Comparison of ENCODE assay signal across 10 cellular contexts in the genomic region with DNA sequence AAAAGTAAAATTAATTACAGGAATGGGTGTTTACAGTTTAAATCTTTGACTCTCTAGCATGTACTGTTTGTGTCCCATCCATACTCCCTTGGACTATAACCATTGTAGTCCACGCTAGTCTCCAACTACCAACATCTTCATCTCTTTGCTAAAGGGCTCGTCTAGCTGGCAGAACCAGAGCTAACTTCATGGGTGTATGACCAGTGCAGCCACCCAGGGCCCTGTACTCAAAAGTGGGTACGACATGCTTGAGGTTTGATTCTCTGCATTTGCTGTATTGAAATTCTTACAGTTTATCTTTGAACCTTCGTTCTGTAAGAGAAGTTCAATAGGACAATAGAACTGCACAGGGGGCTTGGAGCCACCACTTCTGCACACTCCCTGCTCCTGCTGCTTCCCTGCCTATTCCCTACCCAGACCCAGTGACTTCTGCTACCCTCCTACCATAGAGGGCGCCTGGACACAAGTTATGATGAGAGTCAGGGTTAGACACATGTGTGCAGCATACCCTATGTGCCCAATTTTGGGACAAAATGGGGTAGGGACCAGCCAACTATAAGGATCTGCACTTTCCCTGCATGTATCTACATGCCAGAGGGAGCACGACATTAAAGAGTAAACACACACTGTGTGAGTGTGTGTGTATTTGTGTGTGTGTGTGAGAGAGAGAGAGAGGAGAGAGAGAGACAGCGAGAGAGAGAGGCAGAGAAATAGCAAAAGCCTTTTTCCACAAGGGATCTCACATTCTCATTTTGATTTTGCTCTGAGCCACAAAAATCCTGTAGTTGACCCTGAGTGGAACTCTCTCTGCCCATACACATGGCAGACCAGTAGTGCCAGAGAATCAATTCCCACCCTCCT. TPM values are rescaled to one million over a fixed set of nuclear protein-coding genes. Genes with fewer than 3 reads are reported as not detected.
DNase-seq lines count a peak whose midpoint lies in the region; ATAC-seq, FAIRE-seq and TF ChIP-seq lines count a peak whose summit lies in the region.
"Had no signal": no experiment of that assay in that cellular context is flagged by ENCODE, and none has a peak within 500 bp of the region (broad histone marks: within the 10 kb centered on the region; RNA-seq: fewer than 3 reads in every experiment).

No MANE protein-coding gene starts in this region.

- H3K9me3 ChIP-seq in A673 (ENCODE audit: low read depth, low read length, poor library complexity, severe bottlenecking) = no peaks in the 10 kb centered on the region
- H3K9me3 ChIP-seq: right atrium auricular region had no signal

- POLR2A ChIA-PET in A673 (lab: Charles Lee; ENCODE audit: low non-redundant PET) = no interaction called here

- no peaks in the 10 kb centered on the region for H3F3A ChIP-seq in GM23338 (replicated peaks; ENCODE audit: low read depth)

- H3K27ac Mint-ChIP-seq in GM23338 = no peak overlapping the region

- H3K9me2 ChIP-seq in GM23338 (ENCODE audit: insufficient read depth) = 0 out of 2 replicates have a peak, but pooled peaks cover 7% of the 10 kb centered on the region

- H3K4me3 ChIP-seq in A673 (ENCODE audit: low read depth, low read length, poor library complexity, severe bottlenecking) = no peak overlapping the region
- no peak overlapping the region for H3K4me3 ChIP-seq in GM23338
- H3K4me3 ChIP-seq: coronary artery, right atrium auricular region had no signal

- no TSS peak for BruUV-seq in A673 (replicated peaks; lab: Mats Ljungman, UMichigan)

- H3K27ac ChIP-seq in A673 (ENCODE audit: low read depth, low read length, poor library complexity, severe bottlenecking) (no peak overlapping the region), GM23338 (ENCODE audit: low read depth) (no peak overlapping the region)
- H3K27ac ChIP-seq: coronary artery, right atrium auricular region had no signal

- intact Hi-C loops in A673 (cut with micrococcal nuclease; ENCODE audit: unreplicated experiment) = no loop called here

- peak; percentile 96 for ATAC-seq in GM23338
- ATAC-seq in GM21515 (IDR thresholded peaks at IDR 0.05; ENCODE audit: unreplicated experiment) = no peak
- no peak for ATAC-seq in GM18517 (IDR thresholded peaks at IDR 0.05; ENCODE audit: unreplicated experiment)

- no peaks in the 10 kb centered on the region for H3K4me1 ChIP-seq in A673 (ENCODE audit: insufficient read depth, low read length, poor library complexity, severe bottlenecking)
- H3K4me1 ChIP-seq in GM23338 (ENCODE audit: insufficient read depth) = no peaks in the 10 kb centered on the region
- H3K4me1 ChIP-seq: right atrium auricular region had no signal

- DNase-seq in A673 (ENCODE audit: low spot score) = peak; percentile 6
- peak; percentile 64 for DNase-seq in GM23338 (ENCODE audit: low spot score)
- DNase-seq in SK-N-DZ (ENCODE audit: low spot score) = peak; percentile 28
- DNase-seq in islet precursor cell = peak; percentile 69
- DNase-seq in frontal cortex (ENCODE audit: low spot score in 2 of 2) = no peak
- DNase-seq in A172 (ENCODE audit: low spot score) = no peak

- H3K27me3 ChIP-seq in A673 (replicated peaks; ENCODE audit: insufficient read depth, low read depth, low read length, poor library complexity) = no peaks in the 10 kb centered on the region
- H3K27me3 ChIP-seq in GM23338 (ENCODE audit: insufficient read depth) = no peaks in the 10 kb centered on the region
- H3K27me3 ChIP-seq: right atrium auricular region had no signal

- H3K27me3 Mint-ChIP-seq in GM23338 (ENCODE audit: insufficient read depth, low read depth, poor library complexity) = peaks cover 3% of the 10 kb centered on the region

- TF ChIP-seq CTCF in A673 (conservative IDR thresholded peaks at IDR 0.05; ENCODE audit: low read depth, low read length) = 0 out of 2 replicates have a peak, but pooled peaks have one; percentile 20
- peak; percentile 68 to 87 for TF ChIP-seq CTCF in GM23338 (conservative IDR thresholded peaks at IDR 0.05; ENCODE audit: low read depth in 2 of 2)

- CTCF ChIA-PET in A673 (lab: Charles Lee) = no interaction called here

- peaks cover 1% of the 10 kb centered on the region; the same call in 2 of the 3 replicates for H3K36me3 Mint-ChIP-seq in GM23338 (ENCODE audit: low read depth)

- H3K4me3 Mint-ChIP-seq in GM23338 = no peak overlapping the region

- no peaks in the 10 kb centered on the region for H3K36me3 ChIP-seq in A673 (ENCODE audit: insufficient read depth, low read length, poor library complexity, severe bottlenecking)
- H3K36me3 ChIP-seq in GM23338 (ENCODE audit: insufficient read depth) = no peaks in the 10 kb centered on the region
- H3K36me3 ChIP-seq: right atrium auricular region had no signal

- no peak overlapping the region for H3K4me2 ChIP-seq in GM23338

- no peak for FAIRE-seq in frontal cortex (lab: Jason Lieb, UNC)

- peaks cover 3% of the 10 kb centered on the region for H3K9me3 Mint-ChIP-seq in GM23338

- H2AFZ ChIP-seq in GM23338 = peak overlapping the region; percentile 92

- no peaks in the 10 kb centered on the region for H4K20me1 ChIP-seq in GM23338 (replicated peaks; ENCODE audit: insufficient read depth)

- no peaks in the 10 kb centered on the region for H3K4me1 Mint-ChIP-seq in GM23338

- H3K79me2 ChIP-seq in GM23338 (replicated peaks; ENCODE audit: insufficient read depth) = no peaks in the 10 kb centered on the region

TF ChIP-seq in GM23338, 12 proteins besides CTCF, POLR2A, EP300 and RAD21 (continues in another document):
- TF ChIP-seq CREB1 (CRISPR knock-in tag; IDR thresholded peaks at IDR 0.05; ENCODE audit: low read depth) = no peak
- TF ChIP-seq NANOG (IDR thresholded peaks at IDR 0.05; ENCODE audit: borderline replicate concordance) = no peak
- no peak for TF ChIP-seq ZNF331 (CRISPR knock-in tag; IDR thresholded peaks at IDR 0.05; ENCODE audit: low read depth)
- TF ChIP-seq, protein P1, sequence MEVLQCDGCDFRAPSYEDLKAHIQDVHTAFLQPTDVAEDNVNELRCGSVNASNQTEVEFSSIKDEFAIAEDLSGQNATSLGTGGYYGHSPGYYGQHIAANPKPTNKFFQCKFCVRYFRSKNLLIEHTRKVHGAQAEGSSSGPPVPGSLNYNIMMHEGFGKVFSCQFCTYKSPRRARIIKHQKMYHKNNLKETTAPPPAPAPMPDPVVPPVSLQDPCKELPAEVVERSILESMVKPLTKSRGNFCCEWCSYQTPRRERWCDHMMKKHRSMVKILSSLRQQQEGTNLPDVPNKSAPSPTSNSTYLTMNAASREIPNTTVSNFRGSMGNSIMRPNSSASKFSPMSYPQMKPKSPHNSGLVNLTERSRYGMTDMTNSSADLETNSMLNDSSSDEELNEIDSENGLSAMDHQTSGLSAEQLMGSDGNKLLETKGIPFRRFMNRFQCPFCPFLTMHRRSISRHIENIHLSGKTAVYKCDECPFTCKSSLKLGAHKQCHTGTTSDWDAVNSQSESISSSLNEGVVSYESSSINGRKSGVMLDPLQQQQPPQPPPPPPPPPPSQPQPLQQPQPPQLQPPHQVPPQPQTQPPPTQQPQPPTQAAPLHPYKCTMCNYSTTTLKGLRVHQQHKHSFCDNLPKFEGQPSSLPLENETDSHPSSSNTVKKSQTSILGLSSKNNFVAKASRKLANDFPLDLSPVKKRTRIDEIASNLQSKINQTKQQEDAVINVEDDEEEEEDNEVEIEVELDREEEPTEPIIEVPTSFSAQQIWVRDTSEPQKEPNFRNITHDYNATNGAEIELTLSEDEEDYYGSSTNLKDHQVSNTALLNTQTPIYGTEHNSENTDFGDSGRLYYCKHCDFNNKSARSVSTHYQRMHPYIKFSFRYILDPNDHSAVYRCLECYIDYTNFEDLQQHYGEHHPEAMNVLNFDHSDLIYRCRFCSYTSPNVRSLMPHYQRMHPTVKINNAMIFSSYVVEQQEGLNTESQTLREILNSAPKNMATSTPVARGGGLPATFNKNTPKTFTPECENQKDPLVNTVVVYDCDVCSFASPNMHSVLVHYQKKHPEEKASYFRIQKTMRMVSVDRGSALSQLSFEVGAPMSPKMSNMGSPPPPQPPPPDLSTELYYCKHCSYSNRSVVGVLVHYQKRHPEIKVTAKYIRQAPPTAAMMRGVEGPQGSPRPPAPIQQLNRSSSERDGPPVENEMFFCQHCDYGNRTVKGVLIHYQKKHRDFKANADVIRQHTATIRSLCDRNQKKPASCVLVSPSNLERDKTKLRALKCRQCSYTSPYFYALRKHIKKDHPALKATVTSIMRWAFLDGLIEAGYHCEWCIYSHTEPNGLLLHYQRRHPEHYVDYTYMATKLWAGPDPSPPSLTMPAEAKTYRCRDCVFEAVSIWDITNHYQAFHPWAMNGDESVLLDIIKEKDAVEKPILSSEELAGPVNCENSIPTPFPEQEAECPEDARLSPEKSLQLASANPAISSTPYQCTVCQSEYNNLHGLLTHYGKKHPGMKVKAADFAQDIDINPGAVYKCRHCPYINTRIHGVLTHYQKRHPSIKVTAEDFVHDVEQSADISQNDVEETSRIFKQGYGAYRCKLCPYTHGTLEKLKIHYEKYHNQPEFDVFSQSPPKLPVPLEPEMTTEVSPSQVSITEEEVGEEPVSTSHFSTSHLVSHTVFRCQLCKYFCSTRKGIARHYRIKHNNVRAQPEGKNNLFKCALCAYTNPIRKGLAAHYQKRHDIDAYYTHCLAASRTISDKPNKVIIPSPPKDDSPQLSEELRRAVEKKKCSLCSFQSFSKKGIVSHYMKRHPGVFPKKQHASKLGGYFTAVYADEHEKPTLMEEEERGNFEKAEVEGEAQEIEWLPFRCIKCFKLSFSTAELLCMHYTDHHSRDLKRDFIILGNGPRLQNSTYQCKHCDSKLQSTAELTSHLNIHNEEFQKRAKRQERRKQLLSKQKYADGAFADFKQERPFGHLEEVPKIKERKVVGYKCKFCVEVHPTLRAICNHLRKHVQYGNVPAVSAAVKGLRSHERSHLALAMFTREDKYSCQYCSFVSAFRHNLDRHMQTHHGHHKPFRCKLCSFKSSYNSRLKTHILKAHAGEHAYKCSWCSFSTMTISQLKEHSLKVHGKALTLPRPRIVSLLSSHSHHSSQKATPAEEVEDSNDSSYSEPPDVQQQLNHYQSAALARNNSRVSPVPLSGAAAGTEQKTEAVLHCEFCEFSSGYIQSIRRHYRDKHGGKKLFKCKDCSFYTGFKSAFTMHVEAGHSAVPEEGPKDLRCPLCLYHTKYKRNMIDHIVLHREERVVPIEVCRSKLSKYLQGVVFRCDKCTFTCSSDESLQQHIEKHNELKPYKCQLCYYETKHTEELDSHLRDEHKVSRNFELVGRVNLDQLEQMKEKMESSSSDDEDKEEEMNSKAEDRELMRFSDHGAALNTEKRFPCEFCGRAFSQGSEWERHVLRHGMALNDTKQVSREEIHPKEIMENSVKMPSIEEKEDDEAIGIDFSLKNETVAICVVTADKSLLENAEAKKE (CRISPR knock-in tag; IDR thresholded peaks at IDR 0.05) = no peak
- TF ChIP-seq ZNF114 (CRISPR knock-in tag; IDR thresholded peaks at IDR 0.05) = no peak
- TF ChIP-seq EZH2 (IDR thresholded peaks at IDR 0.05; ENCODE audit: low read depth, unreplicated experiment) = no peak
- no peak for TF ChIP-seq JUNB (IDR thresholded peaks at IDR 0.05; ENCODE audit: unreplicated experiment)

RNA-seq across cellular contexts. Expression of a gene that starts 59.0 kb away (rescaled TPM):
- total RNA-seq in A673 (2021) = 9.4 and 11.7 TPM in 2 replicates
- 48.2 TPM in 2 replicates for total RNA-seq in GM23338 (2014; rRNA removed; shearing (Covaris generic))
- 16.0 and 16.2 TPM in 2 replicates for polyA plus RNA-seq in GM23338 (2016; fragmentation: Nextera tagmentation; extraction: Ambion mirVana)
- polyA plus RNA-seq in SK-N-DZ (2014; cell fraction: cytosol; rRNA removed) = 10.8 and 14.0 TPM in 2 replicates
- polyA plus RNA-seq in SK-N-DZ (2014; cell fraction: nucleus; rRNA removed) = 6.9 and 8.5 TPM in 2 replicates
- total RNA-seq in frontal cortex = 157 TPM
- total RNA-seq in A172 (2014; rRNA removed; shearing (Covaris generic)) = 42.2 and 51.4 TPM in 2 replicates

Comparison
In these comparisons a context has a peak if more than half of its experiments do, and no peak if none do; other contexts are left out.
1. DNase-seq: peak in A673 (single experiment), GM23338 (single experiment), SK-N-DZ (single experiment) and islet precursor cell (single experiment); none in frontal cortex (0 of 2) and A172 (single experiment).